In genomic region chr3:45035441-45036301, GRCh38 we compare ENCODE assay signal across 8 cellular contexts. TPM values are rescaled to one million over a fixed set of nuclear protein-coding genes. Genes with fewer than 3 reads are reported as not detected.
DNase-seq lines count a peak whose midpoint lies in the region; ATAC-seq and TF ChIP-seq lines count a peak whose summit lies in the region.

No MANE protein-coding gene starts in this region.

- no peaks in the 10 kb centered on the region for H3K9me3 Mint-ChIP-seq in Calu3 (ENCODE audit: low read depth, unreplicated experiment)
- H3K9me3 Mint-ChIP-seq in osteocyte (ENCODE audit: unreplicated experiment), result no peaks in the 10 kb centered on the region

- intact Hi-C loops in Calu3 (cut with micrococcal nuclease; ENCODE audit: unreplicated experiment), result loop anchor here (5.0 kb wide), 2 partner anchors 447 to 622 kb away; no protein-coding TSS in a partner anchor

- no peak for TF ChIP-seq CTCF in Calu3 (IDR thresholded peaks at IDR 0.05; ENCODE audit: unreplicated experiment)
- no peak for TF ChIP-seq CTCF in fibroblast of pulmonary artery (IDR thresholded peaks at IDR 0.05; ENCODE audit: low read length, missing control alignments)
- no peak for TF ChIP-seq CTCF in osteocyte (IDR thresholded peaks at IDR 0.05)

- H3K36me3 Mint-ChIP-seq in Calu3 (ENCODE audit: insufficient read depth, unreplicated experiment), result no peaks in the 10 kb centered on the region
- H3K36me3 Mint-ChIP-seq in osteocyte (ENCODE audit: unreplicated experiment), result peaks cover 6% of the 10 kb centered on the region

- no peak overlapping the region for H3K27ac Mint-ChIP-seq in Calu3 (ENCODE audit: unreplicated experiment)
- peak overlapping the region; percentile 95 for H3K27ac Mint-ChIP-seq in osteocyte (ENCODE audit: unreplicated experiment)

- BruUV-seq in Calu3 (replicated peaks; lab: Mats Ljungman, UMichigan), result no TSS peak

- CTCF ChIA-PET in Calu3 (lab: Charles Lee), result interaction anchor here (0.7 kb wide), 1 partner anchor 788 kb away, joined by 3 read pairs; no protein-coding TSS in a partner anchor

- peaks cover 26% of the 10 kb centered on the region for H3K27me3 Mint-ChIP-seq in Calu3 (ENCODE audit: unreplicated experiment)
- H3K27me3 Mint-ChIP-seq in osteocyte (ENCODE audit: unreplicated experiment), result no peaks in the 10 kb centered on the region

- no peak for DNase-seq in Calu3
- DNase-seq in activated CD8-positive, alpha-beta memory T cell treated with anti-CD3 and anti-CD28 coated beads, Interleukin-2, amount 50 U/mL, for 48 hours, result peak; percentile 59
- no peak for DNase-seq in fibroblast of pulmonary artery (ENCODE audit: low read depth)
- DNase-seq in osteocyte (ENCODE audit: extremely low spot score, unreplicated experiment), result no peak
- DNase-seq in activated CD4-positive, CD25-positive, alpha-beta regulatory T cell (lab: John Stamatoyannopoulos, UW), result no peak
- no peak for DNase-seq in SW 1271 (lab: John Stamatoyannopoulos, UW)

- peaks cover 10% of the 10 kb centered on the region for H3K4me1 Mint-ChIP-seq in Calu3 (ENCODE audit: low read depth, unreplicated experiment)
- H3K4me1 Mint-ChIP-seq in osteocyte (ENCODE audit: unreplicated experiment), result peaks cover 45% of the 10 kb centered on the region

- ATAC-seq in GM18519 (IDR thresholded peaks at IDR 0.05; ENCODE audit: low FRiP score, unreplicated experiment) (no peak), HG03342 (IDR thresholded peaks at IDR 0.05; ENCODE audit: unreplicated experiment) (no peak)

- peak overlapping the region; percentile 35 for H3K4me3 ChIP-seq in fibroblast of pulmonary artery (replicated peaks; ENCODE audit: low read depth, low read length)

- peak overlapping the region; percentile 39 for H3K4me3 Mint-ChIP-seq in Calu3 (ENCODE audit: low read depth, unreplicated experiment)
- peak overlapping the region; percentile 67 for H3K4me3 Mint-ChIP-seq in osteocyte (ENCODE audit: unreplicated experiment)

RNA-seq across cellular contexts. Expression of gene CLEC3B, which starts 9.6 kb away (rescaled TPM):
- total RNA-seq in Calu3 (2022) (not detected in 2 replicates), osteocyte (166 and 181 TPM in 2 replicates)

RNA-seq across cellular contexts. Expression of gene EXOSC7, which starts 59.6 kb away (rescaled TPM):
- total RNA-seq in Calu3 (2022), result 44.1 and 50.1 TPM in 2 replicates
- total RNA-seq in osteocyte, result 36.7 and 39.8 TPM in 2 replicates

RNA-seq across cellular contexts. Expression of gene ZDHHC3, which starts 59.7 kb away (rescaled TPM):
- total RNA-seq in Calu3 (2022) (83.0 and 84.9 TPM in 2 replicates), osteocyte (90.3 and 96.6 TPM in 2 replicates)

Comparison
In these comparisons a context has a peak if more than half of its experiments do, and no peak if none do; other contexts are left out.
1. RNA of gene CLEC3B, which starts 9.6 kb away (total RNA-seq): 166 to 181 TPM in osteocyte; not detected in Calu3; every median in the first group is over 100 times any median in the second.